Comparison of ENCODE assay signal across 8 cellular contexts in genomic region chr7:149495785-149496641, GRCh38. TPM values are rescaled to one million over a fixed set of nuclear protein-coding genes. Genes with fewer than 3 reads are reported as not detected.
A peak's percentile ranks its signal among the peaks of the same experiment; 100 is the strongest.
DNase-seq lines count a peak whose midpoint lies in the region; ATAC-seq, FAIRE-seq and TF ChIP-seq lines count a peak whose summit lies in the region.

No MANE protein-coding gene starts in this region.

- peaks cover 31% of the 10 kb centered on the region for H3K36me3 Mint-ChIP-seq in activated CD4-positive, alpha-beta T cell treated with anti-CD3 and anti-CD28 coated beads, Interleukin-2, amount 10 ng/mL, durations not matched to agents 7 days and 5 days (ENCODE audit: low read depth)

- TF ChIP-seq EP300 in transverse colon (IDR thresholded peaks at IDR 0.05; ENCODE audit: low read depth) = no peak

- TF ChIP-seq CTCF in transverse colon (IDR thresholded peaks at IDR 0.05) = no peak

- FAIRE-seq in RCC 7860 (lab: Jason Lieb, UNC) = no peak

- no peaks in the 10 kb centered on the region for H3K9me3 Mint-ChIP-seq in activated CD4-positive, alpha-beta T cell treated with anti-CD3 and anti-CD28 coated beads, Interleukin-2, amount 10 ng/mL, durations not matched to agents 7 days and 5 days

- no peak for DNase-seq in activated CD4-positive, alpha-beta T cell treated with anti-CD3 and anti-CD28 coated beads, Interleukin-2, amount 10 ng/mL, durations not matched to agents 7 days and 5 days
- no peak for DNase-seq in activated CD4-positive, alpha-beta T cell treated with anti-CD3 and anti-CD28 coated beads, Interleukin-2, amount 50 U/mL, for 4 hours
- DNase-seq in RCC 7860 (ENCODE audit: low spot score) (peak; percentile 54), transverse colon (peak; percentile 62), COLO829 (ENCODE audit: low spot score) (no peak)
- no peak for DNase-seq in effector memory CD4-positive, alpha-beta T cell

- in situ Hi-C loops in transverse colon (cut with MboI; ENCODE audit: low pct_ligation_motif_present in 1 of 4, low pct_unique_long_range_greater_than_20kb in 1 of 4, low sequenced_read_pairs in 3 of 4) = no loop called here

- POLR2A ChIA-PET in activated CD4-positive, alpha-beta T cell treated with anti-CD3 and anti-CD28 coated beads, Interleukin-2, amount 10 ng/mL, durations not matched to agents 7 days and 5 days (lab: Charles Lee) = interaction anchor here (0.6 kb wide), 1 partner anchor 29 kb away, joined by 3 read pairs; no protein-coding TSS in a partner anchor

- WGBS in transverse colon (ENCODE audit: low coverage in 1 of 2), 2 donors = 52 to 69% methylated on average over 5 to 11 of the region's 13 CpGs

- intact Hi-C loops in transverse colon (cut with DNase I; ENCODE audit: low total_unique reads) = loop anchor here (2.0 kb wide), 1 partner anchor 35 kb away; the partner anchor contains the start of gene ZNF777

- H3K27ac ChIP-seq in effector memory CD4-positive, alpha-beta T cell (ENCODE audit: insufficient read depth, low read length, poor library complexity, severe bottlenecking) = peak overlapping the region; percentile 58
- peak overlapping the region; percentile 89 to 94 (median 91) for H3K27ac ChIP-seq in transverse colon

- H3K4me1 ChIP-seq in effector memory CD4-positive, alpha-beta T cell (ENCODE audit: control insufficient read depth, insufficient read depth, low read length, poor library complexity, severe bottlenecking) = peaks cover 19% of the 10 kb centered on the region
- H3K4me1 ChIP-seq in mononuclear cell (ENCODE audit: insufficient read depth, low read length) (peaks cover 31% of the 10 kb centered on the region), transverse colon (peaks cover 9 to 25% (median 11%) of the 10 kb centered on the region in 4 donors)

- peaks cover 26% of the 10 kb centered on the region for H3K36me3 ChIP-seq in effector memory CD4-positive, alpha-beta T cell (ENCODE audit: control insufficient read depth, insufficient read depth, low read length)
- H3K36me3 ChIP-seq in transverse colon = peaks cover 0 to 31% (median 12%) of the 10 kb centered on the region in 4 donors

- H3K4me3 Mint-ChIP-seq in activated CD4-positive, alpha-beta T cell treated with anti-CD3 and anti-CD28 coated beads, Interleukin-2, amount 10 ng/mL, durations not matched to agents 7 days and 5 days = peak overlapping the region; percentile 97

- CTCF ChIA-PET in activated CD4-positive, alpha-beta T cell treated with anti-CD3 and anti-CD28 coated beads, Interleukin-2, amount 10 ng/mL, durations not matched to agents 7 days and 5 days (lab: Charles Lee) = interaction anchor here (0.8 to 3.1 kb wide), 8 partner anchors 8 to 234 kb away, joined by 3 to 14 read pairs (median 4); partner anchors contain the start of genes ZNF777 and ZNF783

- ATAC-seq in HG03135 (IDR thresholded peaks at IDR 0.05; ENCODE audit: unreplicated experiment) = no peak

- no peaks in the 10 kb centered on the region for H3K9me3 ChIP-seq in effector memory CD4-positive, alpha-beta T cell (ENCODE audit: control insufficient read depth, low read length)
- no peaks in the 10 kb centered on the region for H3K9me3 ChIP-seq in mononuclear cell (ENCODE audit: low read depth, low read length)
- no peaks in the 10 kb centered on the region for H3K9me3 ChIP-seq in transverse colon

- H3K4me1 Mint-ChIP-seq in activated CD4-positive, alpha-beta T cell treated with anti-CD3 and anti-CD28 coated beads, Interleukin-2, amount 10 ng/mL, durations not matched to agents 7 days and 5 days = peaks cover 46% of the 10 kb centered on the region

- H3K27me3 Mint-ChIP-seq in activated CD4-positive, alpha-beta T cell treated with anti-CD3 and anti-CD28 coated beads, Interleukin-2, amount 10 ng/mL, durations not matched to agents 7 days and 5 days = peaks cover 3% of the 10 kb centered on the region

- H3K27me3 ChIP-seq in effector memory CD4-positive, alpha-beta T cell (replicated peaks; ENCODE audit: control insufficient read depth, insufficient read depth, low read length, poor library complexity, severe bottlenecking) = no peaks in the 10 kb centered on the region
- H3K27me3 ChIP-seq in mononuclear cell (ENCODE audit: insufficient read depth, low read length) = no peaks in the 10 kb centered on the region
- no peaks in the 10 kb centered on the region for H3K27me3 ChIP-seq in transverse colon

- TF ChIP-seq POLR2A in transverse colon (IDR thresholded peaks at IDR 0.05) = no peak

- peak overlapping the region; percentile 79 for H3K4me3 ChIP-seq in effector memory CD4-positive, alpha-beta T cell (ENCODE audit: insufficient read depth, low read depth, low read length, poor library complexity, severe bottlenecking)
- H3K4me3 ChIP-seq in mononuclear cell (ENCODE audit: low read length) (peak overlapping the region; percentile 58), transverse colon (peak overlapping the region in 3 of 4 donors; percentile 76 to 96 (median 85))

- peak overlapping the region; percentile 66 for H3K27ac Mint-ChIP-seq in activated CD4-positive, alpha-beta T cell treated with anti-CD3 and anti-CD28 coated beads, Interleukin-2, amount 10 ng/mL, durations not matched to agents 7 days and 5 days

RNA-seq across cellular contexts. Expression of gene ZNF746, which starts 1.6 kb away (rescaled TPM):
- total RNA-seq in activated CD4-positive, alpha-beta T cell treated with anti-CD3 and anti-CD28 coated beads, Interleukin-2, amount 10 ng/mL, durations not matched to agents 7 days and 5 days = 10 to 100 TPM; 21.0 to 21.9 TPM
- 38.1 TPM for total RNA-seq in mononuclear cell
- total RNA-seq in transverse colon = 10 to 100 TPM; 15.8 to 50.4 (median 33.1) TPM

RNA-seq across cellular contexts. Expression of gene ZNF777, which starts 35.2 kb away (rescaled TPM):
- 10 to 100 TPM; 14.9 to 15.1 TPM for total RNA-seq in activated CD4-positive, alpha-beta T cell treated with anti-CD3 and anti-CD28 coated beads, Interleukin-2, amount 10 ng/mL, durations not matched to agents 7 days and 5 days
- total RNA-seq in mononuclear cell (10.8 TPM), transverse colon (10 to 100 TPM in 2 of 4 donors, 1 to 10 TPM in 2; 7.8 to 58.9 (median 14.2) TPM)

Comparison
In these comparisons a context has a peak if more than half of its experiments do, and no peak if none do; other contexts are left out.
1. DNase-seq: peak in RCC 7860 (single experiment) and transverse colon (single experiment); none in activated CD4-positive, alpha-beta T cell treated with anti-CD3 and anti-CD28 coated beads, Interleukin-2, amount 10 ng/mL, durations not matched to agents 7 days and 5 days (single experiment), activated CD4-positive, alpha-beta T cell treated with anti-CD3 and anti-CD28 coated beads, Interleukin-2, amount 50 U/mL, for 4 hours (0 of 2), effector memory CD4-positive, alpha-beta T cell (0 of 3) and COLO829 (single experiment).
2. Peak in every context shown above with its lines, with median percentiles within 50 percentile points of each other: H3K4me3 ChIP-seq.